In genomic region chr9:19379283-19379682, GRCh38 we compare ENCODE assay signal across 8 cellular contexts. TPM values are rescaled to one million over a fixed set of nuclear protein-coding genes. Genes with fewer than 3 reads are reported as not detected.
A peak's percentile ranks its signal among the peaks of the same experiment; 100 is the strongest.
DNase-seq lines count a peak whose midpoint lies in the region; ATAC-seq and TF ChIP-seq lines count a peak whose summit lies in the region.

No MANE protein-coding gene starts in this region.

- no peaks in the 10 kb centered on the region for H3K27me3 Mint-ChIP-seq in CD8-positive, alpha-beta T cell (ENCODE audit: low read depth)
- H3K27me3 Mint-ChIP-seq in effector memory CD8-positive, alpha-beta T cell, result no peaks in the 10 kb centered on the region
- peaks cover 5% of the 10 kb centered on the region for H3K27me3 Mint-ChIP-seq in neural crest cell (ENCODE audit: low read depth)

- peak overlapping the region; percentile 90 for H3K4me3 ChIP-seq in CD8-positive, alpha-beta T cell (ENCODE audit: low read depth, low read length)
- peak overlapping the region; percentile 90 for H3K4me3 ChIP-seq in OCI-LY3 (ENCODE audit: low read length)

- POLR2A ChIA-PET in CD8-positive, alpha-beta T cell (lab: Charles Lee), result interaction anchor here (1.0 to 1.9 kb wide), 6 partner anchors 12 to 329 kb away, joined by 3 to 17 read pairs (median 5); partner anchors contain the start of genes ACER2 and DENND4C

- peaks cover 34% of the 10 kb centered on the region for H4K20me1 ChIP-seq in OCI-LY3 (ENCODE audit: insufficient read depth, low read length)

- H3K4me1 ChIP-seq in CD8-positive, alpha-beta T cell (ENCODE audit: insufficient read depth, low read length), result peaks cover 29% of the 10 kb centered on the region
- peaks cover 31% of the 10 kb centered on the region for H3K4me1 ChIP-seq in OCI-LY3 (ENCODE audit: low read length)

- ATAC-seq in CD8-positive, alpha-beta T cell, result no peak
- no peak for ATAC-seq in effector memory CD8-positive, alpha-beta T cell (replicated peaks)
- ATAC-seq in GM21717 (IDR thresholded peaks at IDR 0.05; ENCODE audit: unreplicated experiment) (no peak), GM21390 (IDR thresholded peaks at IDR 0.05; ENCODE audit: unreplicated experiment) (no peak)

- H3K4me2 ChIP-seq in OCI-LY3 (ENCODE audit: low read length), result peak overlapping the region; percentile 93

- H3K79me2 ChIP-seq in OCI-LY3 (ENCODE audit: low read length), result peaks cover 41% of the 10 kb centered on the region

- H3K9me3 Mint-ChIP-seq in CD8-positive, alpha-beta T cell, result no peaks in the 10 kb centered on the region
- H3K9me3 Mint-ChIP-seq in effector memory CD8-positive, alpha-beta T cell, result peaks cover 0 to 1% of the 10 kb centered on the region in 2 donors
- no peaks in the 10 kb centered on the region for H3K9me3 Mint-ChIP-seq in neural crest cell

- CTCF ChIA-PET in CD8-positive, alpha-beta T cell (lab: Charles Lee), result interaction anchor here (0.7 to 1.5 kb wide), 4 partner anchors 78 to 86 kb away, joined by 3 to 5 read pairs (median 3); no protein-coding TSS in a partner anchor

- intact Hi-C loops in CD8-positive, alpha-beta T cell (cut with DNase I, micrococcal nuclease), result loop anchor here in 1 of 2 experiments (5.0 kb wide), 1 partner anchor 197 kb away; no protein-coding TSS in a partner anchor

- no peak for TF ChIP-seq CTCF in CD8-positive, alpha-beta T cell (IDR thresholded peaks at IDR 0.05)
- TF ChIP-seq CTCF in OCI-LY3 (IDR thresholded peaks at IDR 0.05; ENCODE audit: low read depth, low read length) (no peak), neural crest cell (conservative IDR thresholded peaks at IDR 0.05) (no peak)

- DNase-seq in CD8-positive, alpha-beta T cell, result peak in 1 of 7 experiments; percentile 15
- DNase-seq in effector memory CD8-positive, alpha-beta T cell, result peak in 1 of 3 experiments; percentile 4
- DNase-seq in neural crest cell (ENCODE audit: low read depth, low spot score) (no peak), HCEC 1CT (no peak), CD1c-positive myeloid dendritic cell (ENCODE audit: extremely low spot score) (no peak)

- H3K9ac ChIP-seq in OCI-LY3 (ENCODE audit: low read length), result peak overlapping the region; percentile 97

- H3K36me3 ChIP-seq in CD8-positive, alpha-beta T cell (ENCODE audit: insufficient read depth, low read length), result peaks cover 29% of the 10 kb centered on the region
- H3K36me3 ChIP-seq in OCI-LY3 (replicated peaks; ENCODE audit: low read depth, low read length), result peaks cover 51% of the 10 kb centered on the region

- H3K27ac Mint-ChIP-seq in CD8-positive, alpha-beta T cell, result peak overlapping the region; percentile 98
- peak overlapping the region; percentile 97 to 99 for H3K27ac Mint-ChIP-seq in effector memory CD8-positive, alpha-beta T cell
- peak overlapping the region; percentile 100 for H3K27ac Mint-ChIP-seq in neural crest cell (ENCODE audit: unreplicated experiment)

- no peaks in the 10 kb centered on the region for H3K27me3 ChIP-seq in CD8-positive, alpha-beta T cell (ENCODE audit: insufficient read depth, low read length)
- H3K27me3 ChIP-seq in OCI-LY3 (ENCODE audit: low read depth, low read length), result no peaks in the 10 kb centered on the region

- peak overlapping the region; percentile 85 for H3K27ac ChIP-seq in CD8-positive, alpha-beta T cell (ENCODE audit: low read depth, low read length)
- peak overlapping the region; percentile 76 for H3K27ac ChIP-seq in OCI-LY3 (ENCODE audit: low read length)

- H3K9me3 ChIP-seq in CD8-positive, alpha-beta T cell (ENCODE audit: low read length), result no peaks in the 10 kb centered on the region
- H3K9me3 ChIP-seq in OCI-LY3 (ENCODE audit: insufficient read depth, low read length), result no peaks in the 10 kb centered on the region

- peak overlapping the region; percentile 95 for H3K4me3 Mint-ChIP-seq in CD8-positive, alpha-beta T cell
- peak overlapping the region; percentile 91 for H3K4me3 Mint-ChIP-seq in effector memory CD8-positive, alpha-beta T cell
- peak overlapping the region; percentile 99 for H3K4me3 Mint-ChIP-seq in neural crest cell

- peaks cover 57% of the 10 kb centered on the region for H3K36me3 Mint-ChIP-seq in CD8-positive, alpha-beta T cell
- H3K36me3 Mint-ChIP-seq in effector memory CD8-positive, alpha-beta T cell (ENCODE audit: insufficient read depth), result peaks cover 67% of the 10 kb centered on the region
- H3K36me3 Mint-ChIP-seq in neural crest cell (ENCODE audit: low read depth), result peaks cover 36% of the 10 kb centered on the region

- H2AFZ ChIP-seq in OCI-LY3 (ENCODE audit: low read depth, low read length), result no peak overlapping the region

- H3K4me1 Mint-ChIP-seq in CD8-positive, alpha-beta T cell (ENCODE audit: low read depth), result peaks cover 40% of the 10 kb centered on the region
- H3K4me1 Mint-ChIP-seq in effector memory CD8-positive, alpha-beta T cell (ENCODE audit: low read depth in 2 of 2), result peaks cover 38 to 40% of the 10 kb centered on the region in 2 donors
- peaks cover 47% of the 10 kb centered on the region for H3K4me1 Mint-ChIP-seq in neural crest cell

RNA-seq across cellular contexts. Expression of gene RPS6, which starts 0.8 kb away (rescaled TPM):
- 1,000 to 10,000 TPM; 4,631 to 4,695 TPM for total RNA-seq in CD8-positive, alpha-beta T cell
- total RNA-seq in neural crest cell, result 2,517 and 2,603 TPM in 2 replicates

RNA-seq across cellular contexts. Expression of gene ACER2, which starts 29.5 kb away (rescaled TPM):
- total RNA-seq in CD8-positive, alpha-beta T cell, result 1 to 10 TPM in 1 of 2 experiments, under 1 TPM in 1; 0.62 to 1.2 TPM
- 5.3 and 5.6 TPM in 2 replicates for total RNA-seq in neural crest cell
